8 cellular contexts compared by ENCODE assay signal in genomic region chr6:159725208-159725607, GRCh38. TPM values are rescaled to one million over a fixed set of nuclear protein-coding genes. Genes with fewer than 3 reads are reported as not detected.
DNase-seq lines count a peak whose midpoint lies in the region; ATAC-seq, FAIRE-seq and TF ChIP-seq lines count a peak whose summit lies in the region.
"Not testable (repeated sequence)": the region's sequence is repeated elsewhere in the genome, so short reads cannot be mapped to it uniquely, and the experiment has no call there.

No MANE protein-coding gene starts in this region.

- ATAC-seq in GM23338; naive thymus-derived CD4-positive, alpha-beta T cell; pancreas: not testable (repeated sequence)

- H3K4me3 Mint-ChIP-seq in GM23338, result peak overlapping the region; percentile 99
- H3K4me3 Mint-ChIP-seq in activated T-helper 2 cell treated with anti-CD3 and anti-CD28 coated beads, Interferon-gamma antibody, Interleukin-2, Interleukin-4, amounts not matched to agents 10 μg/mL and 5 μg/mL and 100 μg/mL, durations not matched to agents 14 hours and 24 hours and 36 hours (ENCODE audit: low read depth), result peak overlapping the region; percentile 45
- H3K4me3 Mint-ChIP-seq in naive thymus-derived CD4-positive, alpha-beta T cell, result peak overlapping the region in 3 of 10 donors; percentile 27 to 41 (median 38)

- H3K36me3 Mint-ChIP-seq in GM23338 (ENCODE audit: low read depth), result peaks cover 32% of the 10 kb centered on the region; the same call in 2 of the 3 replicates
- H3K36me3 Mint-ChIP-seq in activated T-helper 2 cell treated with anti-CD3 and anti-CD28 coated beads, Interferon-gamma antibody, Interleukin-2, Interleukin-4, amounts not matched to agents 10 μg/mL and 5 μg/mL and 100 μg/mL, durations not matched to agents 14 hours and 24 hours and 36 hours (ENCODE audit: low read depth), result peaks cover 56% of the 10 kb centered on the region
- H3K36me3 Mint-ChIP-seq in naive thymus-derived CD4-positive, alpha-beta T cell, result peaks cover 7 to 20% (median 11%) of the 10 kb centered on the region in 5 donors

- DNase-seq in GM23338 (ENCODE audit: low spot score); NB4 (ENCODE audit: low read depth); activated T-helper 2 cell treated with anti-CD3 and anti-CD28 coated beads, Interferon-gamma antibody, Interleukin-2, Interleukin-4, amounts not matched to agents 10 μg/mL and 5 μg/mL and 100 μg/mL, durations not matched to agents 14 hours and 24 hours and 36 hours (ENCODE audit: low spot score); epithelial cell of proximal tubule (ENCODE audit: low read depth); naive thymus-derived CD4-positive, alpha-beta T cell; pancreas: not testable (repeated sequence)

- not testable (repeated sequence) for H3K4me3 ChIP-seq in BLaER1; GM23338; naive thymus-derived CD4-positive, alpha-beta T cell (ENCODE audit: low read length)
- H3K4me3 ChIP-seq in NB4 (ENCODE audit: low read depth, low read length) (peak overlapping the region; percentile 97), epithelial cell of proximal tubule (ENCODE audit: low read depth, low read length) (peak overlapping the region; percentile 83), pancreas (peak overlapping the region in 3 of 4 donors; percentile 65 to 89 (median 89))

- H4K20me1 ChIP-seq in BLaER1 (peaks cover 27% of the 10 kb centered on the region), GM23338 (replicated peaks; ENCODE audit: insufficient read depth) (peaks cover 24% of the 10 kb centered on the region)

- H3K79me2 ChIP-seq in GM23338 (replicated peaks; ENCODE audit: insufficient read depth), result peaks cover 81% of the 10 kb centered on the region

- peaks cover 11% of the 10 kb centered on the region for H3K4me1 Mint-ChIP-seq in GM23338
- H3K4me1 Mint-ChIP-seq in activated T-helper 2 cell treated with anti-CD3 and anti-CD28 coated beads, Interferon-gamma antibody, Interleukin-2, Interleukin-4, amounts not matched to agents 10 μg/mL and 5 μg/mL and 100 μg/mL, durations not matched to agents 14 hours and 24 hours and 36 hours (ENCODE audit: low read depth), result peaks cover 28% of the 10 kb centered on the region
- H3K4me1 Mint-ChIP-seq in naive thymus-derived CD4-positive, alpha-beta T cell, result peaks cover 26 to 65% (median 54%) of the 10 kb centered on the region in 7 donors

- not testable (repeated sequence) for H3K27me3 ChIP-seq in BLaER1; GM23338 (ENCODE audit: insufficient read depth); naive thymus-derived CD4-positive, alpha-beta T cell (ENCODE audit: control insufficient read depth in 2 of 2, insufficient read depth in 2 of 2, low read length in 2 of 2); pancreas

- WGBS in pancreas, 2 donors, result 91 to 98% methylated on average over 3 of the region's 3 CpGs

- not testable (repeated sequence) for TF ChIP-seq CTCF in GM23338 (conservative IDR thresholded peaks at IDR 0.05; ENCODE audit: low read depth in 2 of 2); NB4 (IDR thresholded peaks at IDR 0.05; ENCODE audit: low read depth, low read length); VCaP (conservative IDR thresholded peaks at IDR 0.05); epithelial cell of proximal tubule (conservative IDR thresholded peaks at IDR 0.05; ENCODE audit: low read depth, low read length); pancreas (IDR thresholded peaks at IDR 0.05)

- H3K9me3 ChIP-seq in BLaER1, result peaks cover 16% of the 10 kb centered on the region
- not testable (repeated sequence) for H3K9me3 ChIP-seq in naive thymus-derived CD4-positive, alpha-beta T cell (ENCODE audit: control insufficient read depth in 2 of 3, low read length in 3 of 3); pancreas

- peak overlapping the region; percentile 87 for H3K4me2 ChIP-seq in BLaER1
- peak overlapping the region; percentile 81; the same call in 1 of the 2 replicates for H3K4me2 ChIP-seq in GM23338

- not testable (repeated sequence) for H3K9me2 ChIP-seq in GM23338 (ENCODE audit: insufficient read depth)

- peaks cover 13% of the 10 kb centered on the region for H3K27me3 Mint-ChIP-seq in GM23338 (ENCODE audit: insufficient read depth, low read depth, poor library complexity)
- not testable (repeated sequence) for H3K27me3 Mint-ChIP-seq in activated T-helper 2 cell treated with anti-CD3 and anti-CD28 coated beads, Interferon-gamma antibody, Interleukin-2, Interleukin-4, amounts not matched to agents 10 μg/mL and 5 μg/mL and 100 μg/mL, durations not matched to agents 14 hours and 24 hours and 36 hours (ENCODE audit: low read depth); naive thymus-derived CD4-positive, alpha-beta T cell

- H3K36me3 ChIP-seq in BLaER1, result peaks cover 32% of the 10 kb centered on the region
- H3K36me3 ChIP-seq in GM23338 (ENCODE audit: insufficient read depth); naive thymus-derived CD4-positive, alpha-beta T cell (ENCODE audit: control insufficient read depth in 2 of 3, insufficient read depth in 3 of 3, low read length in 3 of 3); pancreas: not testable (repeated sequence)

- H3F3A ChIP-seq in GM23338 (replicated peaks; ENCODE audit: low read depth), result not testable (repeated sequence)

- H3K9me3 Mint-ChIP-seq in GM23338, result not testable (repeated sequence)
- peaks cover 11% of the 10 kb centered on the region for H3K9me3 Mint-ChIP-seq in activated T-helper 2 cell treated with anti-CD3 and anti-CD28 coated beads, Interferon-gamma antibody, Interleukin-2, Interleukin-4, amounts not matched to agents 10 μg/mL and 5 μg/mL and 100 μg/mL, durations not matched to agents 14 hours and 24 hours and 36 hours
- H3K9me3 Mint-ChIP-seq in naive thymus-derived CD4-positive, alpha-beta T cell, result peaks cover 0 to 17% (median 3%) of the 10 kb centered on the region in 11 donors

- not testable (repeated sequence) for TF ChIP-seq POLR2A in NB4 (IDR thresholded peaks at IDR 0.05; ENCODE audit: extremely low read depth, insufficient read length)

- POLR2A ChIA-PET in naive thymus-derived CD4-positive, alpha-beta T cell (lab: Charles Lee), result interaction anchor here (0.7 to 1.1 kb wide), 2 partner anchors 34 to 1964 kb away, joined by 3 read pairs; no protein-coding TSS in a partner anchor

- not testable (repeated sequence) for H2AFZ ChIP-seq in GM23338

- H3K4me1 ChIP-seq in BLaER1, result peaks cover 30% of the 10 kb centered on the region
- H3K4me1 ChIP-seq in GM23338 (ENCODE audit: insufficient read depth), result peaks cover 19% of the 10 kb centered on the region
- peaks cover 18 to 21% of the 10 kb centered on the region in 2 donors for H3K4me1 ChIP-seq in naive thymus-derived CD4-positive, alpha-beta T cell (ENCODE audit: control insufficient read depth in 2 of 2, insufficient read depth in 2 of 2, low read length in 2 of 2)
- H3K4me1 ChIP-seq in pancreas, result peaks cover 10 to 19% (median 17%) of the 10 kb centered on the region in 3 donors

- H3K27ac ChIP-seq in BLaER1; GM23338 (ENCODE audit: low read depth); naive thymus-derived CD4-positive, alpha-beta T cell (ENCODE audit: low read depth, low read length): not testable (repeated sequence)
- H3K27ac ChIP-seq in VCaP (peak overlapping the region; percentile 97; the same call in 1 of the 2 replicates), pancreas (peak overlapping the region in 1 of 4 donors; percentile 99)

- not testable (repeated sequence) for H3K9ac ChIP-seq in BLaER1

- CTCF ChIA-PET in naive thymus-derived CD4-positive, alpha-beta T cell (lab: Charles Lee), result interaction anchor here (0.9 to 1.0 kb wide), 2 partner anchors 36 to 128 kb away, joined by 3 to 5 read pairs; no protein-coding TSS in a partner anchor

- H3K27ac Mint-ChIP-seq in GM23338; activated T-helper 2 cell treated with anti-CD3 and anti-CD28 coated beads, Interferon-gamma antibody, Interleukin-2, Interleukin-4, amounts not matched to agents 10 μg/mL and 5 μg/mL and 100 μg/mL, durations not matched to agents 14 hours and 24 hours and 36 hours: not testable (repeated sequence)
- peak overlapping the region in 7 of 9 donors; percentile 21 to 100 (median 77) for H3K27ac Mint-ChIP-seq in naive thymus-derived CD4-positive, alpha-beta T cell

- not testable (repeated sequence) for FAIRE-seq in pancreas (lab: Jason Lieb, UNC)

- intact Hi-C loops in activated T-helper 2 cell treated with anti-CD3 and anti-CD28 coated beads, Interferon-gamma antibody, Interleukin-2, Interleukin-4, amounts not matched to agents 10 μg/mL and 5 μg/mL and 100 μg/mL, durations not matched to agents 14 hours and 24 hours and 36 hours (cut with micrococcal nuclease), result not testable (repeated sequence)
- intact Hi-C loops in naive thymus-derived CD4-positive, alpha-beta T cell (cut with micrococcal nuclease), result loop anchor here (5.0 to 10.0 kb wide), 3 partner anchors 680 to 1547 kb away; partner anchors contain the start of genes AGPAT4 (in 1 of the 2), EZR (in 1 of the 2) and TAGAP (in 1 of the 2)
- intact Hi-C loops in pancreas (cut with DNase I), result loop anchor here in 1 of 3 donors (10.0 kb wide), 1 partner anchor 120 kb away; no protein-coding TSS in a partner anchor

RNA-seq across cellular contexts. Expression of gene WTAP, which starts 2.1 kb away (rescaled TPM):
- 108 and 110 TPM in 2 replicates for total RNA-seq in GM23338 (2014; rRNA removed; shearing (Covaris generic))
- polyA plus RNA-seq in GM23338 (2016; fragmentation: Nextera tagmentation; extraction: Ambion mirVana) (107 and 121 TPM in 2 replicates), pancreas (10 to 100 TPM; 55.4 to 85.6 TPM)
- total RNA-seq in activated T-helper 2 cell treated with anti-CD3 and anti-CD28 coated beads, Interferon-gamma antibody, Interleukin-2, Interleukin-4, amounts not matched to agents 10 μg/mL and 5 μg/mL and 100 μg/mL, durations not matched to agents 14 hours and 24 hours and 36 hours, result 110 and 114 TPM in 2 replicates
- total RNA-seq in epithelial cell of proximal tubule (82.3 and 82.5 TPM in 2 replicates), pancreas (10 to 100 TPM; 35.6 to 51.4 (median 42.8) TPM)
- total RNA-seq in naive thymus-derived CD4-positive, alpha-beta T cell, result 100 to 1,000 TPM; 117 to 152 (median 141) TPM
- 100 to 1,000 TPM; 131 to 133 TPM for polyA plus RNA-seq in naive thymus-derived CD4-positive, alpha-beta T cell

RNA-seq across cellular contexts. Expression of gene SOD2, which starts 32.2 kb away (rescaled TPM):
- total RNA-seq in GM23338 (2014; rRNA removed; shearing (Covaris generic)), result 73.0 and 97.0 TPM in 2 replicates
- polyA plus RNA-seq in GM23338 (2016; fragmentation: Nextera tagmentation; extraction: Ambion mirVana) (40.2 and 44.1 TPM in 2 replicates), pancreas (100 to 1,000 TPM in 1 of 2 donors, 10 to 100 TPM in 1; 97.7 to 162 TPM)
- total RNA-seq in activated T-helper 2 cell treated with anti-CD3 and anti-CD28 coated beads, Interferon-gamma antibody, Interleukin-2, Interleukin-4, amounts not matched to agents 10 μg/mL and 5 μg/mL and 100 μg/mL, durations not matched to agents 14 hours and 24 hours and 36 hours, result 54.3 and 60.8 TPM in 2 replicates
- total RNA-seq in epithelial cell of proximal tubule (91.4 and 93.9 TPM in 2 replicates), pancreas (100 to 1,000 TPM; 155 to 792 (median 241) TPM)
- total RNA-seq in naive thymus-derived CD4-positive, alpha-beta T cell, result 100 to 1,000 TPM in 4 of 5 experiments, 10 to 100 TPM in 1; 80.2 to 306 (median 105) TPM
- polyA plus RNA-seq in naive thymus-derived CD4-positive, alpha-beta T cell, result 100 to 1,000 TPM; 114 to 128 TPM

RNA-seq across cellular contexts. Expression of gene ACAT2, which starts 36.6 kb away (rescaled TPM):
- 104 and 108 TPM in 2 replicates for total RNA-seq in GM23338 (2014; rRNA removed; shearing (Covaris generic))
- 136 and 151 TPM in 2 replicates for polyA plus RNA-seq in GM23338 (2016; fragmentation: Nextera tagmentation; extraction: Ambion mirVana)
- total RNA-seq in activated T-helper 2 cell treated with anti-CD3 and anti-CD28 coated beads, Interferon-gamma antibody, Interleukin-2, Interleukin-4, amounts not matched to agents 10 μg/mL and 5 μg/mL and 100 μg/mL, durations not matched to agents 14 hours and 24 hours and 36 hours, result 108 and 109 TPM in 2 replicates
- 38.3 and 110 TPM in 2 replicates for total RNA-seq in epithelial cell of proximal tubule
- total RNA-seq in naive thymus-derived CD4-positive, alpha-beta T cell, result 10 to 100 TPM; 18.5 to 53.9 (median 28.0) TPM
- 10 to 100 TPM; 29.1 to 43.1 TPM for polyA plus RNA-seq in naive thymus-derived CD4-positive, alpha-beta T cell
- 1 to 10 TPM; 3.3 to 9.6 (median 7.4) TPM for total RNA-seq in pancreas
- 10 to 100 TPM in 1 of 2 donors, 1 to 10 TPM in 1; 6.7 to 10.1 TPM for polyA plus RNA-seq in pancreas
